Comparison of ENCODE assay signal across 8 cellular contexts in genomic region chr2:113877651-113878594, GRCh38. TPM values are rescaled to one million over a fixed set of nuclear protein-coding genes. Genes with fewer than 3 reads are reported as not detected.
DNase-seq lines count a peak whose midpoint lies in the region; ATAC-seq and TF ChIP-seq lines count a peak whose summit lies in the region.

No MANE protein-coding gene starts in this region.

- peaks cover 42% of the 10 kb centered on the region for H3K4me1 Mint-ChIP-seq in CD8-positive, alpha-beta T cell (ENCODE audit: low read depth)
- peaks cover 31% of the 10 kb centered on the region for H3K4me1 Mint-ChIP-seq in activated naive CD8-positive, alpha-beta T cell treated with anti-CD3 and anti-CD28 coated beads, Interleukin-2, amount 50 U/mL, for 24 hours

- H3K9me3 Mint-ChIP-seq in CD8-positive, alpha-beta T cell: no peaks in the 10 kb centered on the region
- no peaks in the 10 kb centered on the region for H3K9me3 Mint-ChIP-seq in activated naive CD8-positive, alpha-beta T cell treated with anti-CD3 and anti-CD28 coated beads, Interleukin-2, amount 50 U/mL, for 24 hours

- H3K27ac ChIP-seq in CD8-positive, alpha-beta T cell (ENCODE audit: low read depth, low read length): no peak overlapping the region
- no peak overlapping the region for H3K27ac ChIP-seq in right lobe of liver

- H3K36me3 ChIP-seq in CD8-positive, alpha-beta T cell (ENCODE audit: insufficient read depth, low read length): no peaks in the 10 kb centered on the region
- no peaks in the 10 kb centered on the region for H3K36me3 ChIP-seq in right lobe of liver

- no peak for DNase-seq in CD8-positive, alpha-beta T cell
- DNase-seq in HT1080 (ENCODE audit: low read depth): peak; percentile 74
- DNase-seq in activated naive CD8-positive, alpha-beta T cell treated with anti-CD3 and anti-CD28 coated beads, Interleukin-2, amount 50 U/mL, for 24 hours: no peak
- no peak for DNase-seq in right lobe of liver
- DNase-seq in SK-N-DZ (ENCODE audit: low spot score): no peak
- no peak for DNase-seq in middle frontal gyrus (ENCODE audit: extremely low spot score, low spot score)
- no peak for DNase-seq in NCI-H1436 treated with DMSO at 0.1 percent for 48 hours (lab: John Stamatoyannopoulos, UW)

- no peak for TF ChIP-seq CTCF in CD8-positive, alpha-beta T cell (IDR thresholded peaks at IDR 0.05)
- TF ChIP-seq CTCF in right lobe of liver (IDR thresholded peaks at IDR 0.05): no peak

- H3K27me3 Mint-ChIP-seq in CD8-positive, alpha-beta T cell (ENCODE audit: low read depth): no peaks in the 10 kb centered on the region
- no peaks in the 10 kb centered on the region for H3K27me3 Mint-ChIP-seq in activated naive CD8-positive, alpha-beta T cell treated with anti-CD3 and anti-CD28 coated beads, Interleukin-2, amount 50 U/mL, for 24 hours

- H3K9me3 ChIP-seq in CD8-positive, alpha-beta T cell (ENCODE audit: low read length): no peaks in the 10 kb centered on the region
- H3K9me3 ChIP-seq in right lobe of liver: no peaks in the 10 kb centered on the region

- POLR2A ChIA-PET in CD8-positive, alpha-beta T cell (lab: Charles Lee): interaction anchor here (1.2 to 3.1 kb wide), 4 partner anchors 9 to 121 kb away, joined by 3 to 10 read pairs (median 6); partner anchors contain the start of genes ACTR3 and SLC35F5

- H3K36me3 Mint-ChIP-seq in CD8-positive, alpha-beta T cell: peaks cover 10% of the 10 kb centered on the region
- H3K36me3 Mint-ChIP-seq in activated naive CD8-positive, alpha-beta T cell treated with anti-CD3 and anti-CD28 coated beads, Interleukin-2, amount 50 U/mL, for 24 hours (ENCODE audit: low read depth): peaks cover 4% of the 10 kb centered on the region

- no peaks in the 10 kb centered on the region for H3K27me3 ChIP-seq in CD8-positive, alpha-beta T cell (ENCODE audit: insufficient read depth, low read length)
- H3K27me3 ChIP-seq in right lobe of liver: no peaks in the 10 kb centered on the region

- peaks cover 26% of the 10 kb centered on the region for H3K4me1 ChIP-seq in CD8-positive, alpha-beta T cell (ENCODE audit: insufficient read depth, low read length)
- H3K4me1 ChIP-seq in right lobe of liver: peaks cover 0 to 3% (median 0%) of the 10 kb centered on the region in 4 donors

- intact Hi-C loops in CD8-positive, alpha-beta T cell (cut with DNase I, micrococcal nuclease): loop anchor here (1.0 to 10.0 kb wide), 2 partner anchors 11 to 703 kb away; partner anchors contain the start of gene PSD4 (in 1 of the 2)
- intact Hi-C loops in right lobe of liver (cut with DNase I): no loop called here

- H3K4me3 ChIP-seq in CD8-positive, alpha-beta T cell (ENCODE audit: low read depth, low read length): no peak overlapping the region
- H3K4me3 ChIP-seq in right lobe of liver: no peak overlapping the region

- peak overlapping the region; percentile 86 for H3K27ac Mint-ChIP-seq in CD8-positive, alpha-beta T cell
- peak overlapping the region; percentile 73 for H3K27ac Mint-ChIP-seq in activated naive CD8-positive, alpha-beta T cell treated with anti-CD3 and anti-CD28 coated beads, Interleukin-2, amount 50 U/mL, for 24 hours

- WGBS in right lobe of liver (ENCODE audit: insufficient coverage, low coverage, low lambda C conversion rate, missing lambda C conversion rate): 44% methylated on average over 5 of the region's 5 CpGs

- no peak for ATAC-seq in CD8-positive, alpha-beta T cell
- no peak for ATAC-seq in activated naive CD8-positive, alpha-beta T cell treated with anti-CD3 and anti-CD28 coated beads, Interleukin-2, amount 50 U/mL, for 24 hours
- ATAC-seq in right lobe of liver (peak; percentile 68 to 92 (median 78)), GM18870 (IDR thresholded peaks at IDR 0.05; ENCODE audit: unreplicated experiment) (no peak)

- TF ChIP-seq POLR2A in right lobe of liver (IDR thresholded peaks at IDR 0.05): no peak

- CTCF ChIA-PET in CD8-positive, alpha-beta T cell (lab: Charles Lee): no interaction called here

- H3K4me3 Mint-ChIP-seq in CD8-positive, alpha-beta T cell: peak overlapping the region; percentile 8
- H3K4me3 Mint-ChIP-seq in activated naive CD8-positive, alpha-beta T cell treated with anti-CD3 and anti-CD28 coated beads, Interleukin-2, amount 50 U/mL, for 24 hours: no peak overlapping the region

RNA-seq across cellular contexts. Expression of gene ACTR3, which starts 12.0 kb away (rescaled TPM):
- total RNA-seq in CD8-positive, alpha-beta T cell: 100 to 1,000 TPM; 121 to 122 TPM
- 293 and 373 TPM in 2 replicates for total RNA-seq in HT1080 (2014; rRNA removed; shearing (Covaris generic))
- 239 and 281 TPM in 2 replicates for polyA plus RNA-seq in HT1080 (2015; cell fraction: cytosol; rRNA removed)
- 318 and 355 TPM in 2 replicates for polyA plus RNA-seq in HT1080 (2015; cell fraction: nucleus; rRNA removed)
- 100 to 1,000 TPM in 1 of 6 experiments, 10 to 100 TPM in 5; 44.1 to 108 (median 66.2) TPM for total RNA-seq in right lobe of liver
- 101 and 104 TPM in 2 replicates for polyA plus RNA-seq in SK-N-DZ (2014; cell fraction: cytosol; rRNA removed)
- polyA plus RNA-seq in SK-N-DZ (2014; cell fraction: nucleus; rRNA removed): 26.2 and 43.5 TPM in 2 replicates

Comparison
In these comparisons a context has a peak if more than half of its experiments do, and no peak if none do; other contexts are left out.
1. ATAC-seq: peak in right lobe of liver (4 of 4); none in CD8-positive, alpha-beta T cell (single experiment), activated naive CD8-positive, alpha-beta T cell treated with anti-CD3 and anti-CD28 coated beads, Interleukin-2, amount 50 U/mL, for 24 hours (single experiment) and GM18870 (single experiment).
2. intact Hi-C loops: an anchor here in CD8-positive, alpha-beta T cell (1.0 to 10.0 kb wide); none called in right lobe of liver.